ENCODE assay signal across 8 cellular contexts in the genomic region with DNA sequence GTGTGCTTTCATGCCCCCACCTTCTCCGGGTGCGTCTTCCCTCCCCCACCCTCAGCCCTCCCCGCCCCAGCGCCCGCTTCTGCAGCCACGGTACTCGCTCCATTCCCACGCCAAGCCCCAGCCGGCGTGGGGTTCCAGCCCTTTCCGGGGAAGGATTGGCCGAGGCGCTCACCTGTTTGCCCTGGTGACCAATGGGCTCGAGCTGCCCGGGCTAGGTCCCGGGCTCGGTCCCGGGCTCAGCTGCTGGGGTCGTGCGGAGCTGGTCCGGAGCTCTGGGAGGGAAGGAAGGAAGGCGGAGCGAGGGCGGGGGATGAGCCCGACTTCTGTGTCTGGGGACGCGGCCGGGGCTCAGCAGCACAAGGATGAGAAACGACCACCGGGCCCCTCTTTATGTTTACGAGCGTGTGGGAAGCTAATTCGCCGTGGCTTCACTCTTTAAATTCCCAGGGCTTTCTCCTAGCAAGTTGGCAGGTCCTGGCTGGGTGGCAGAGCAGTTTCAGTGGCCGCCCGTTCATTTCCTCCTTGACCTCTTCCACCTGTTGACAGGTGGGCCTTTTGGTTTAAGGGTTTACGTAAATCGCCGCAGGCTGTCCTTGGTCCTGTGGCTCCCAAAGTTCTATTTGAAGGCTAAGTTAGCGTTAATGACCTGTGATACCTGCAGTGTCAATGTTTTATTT. TPM values are rescaled to one million over a fixed set of nuclear protein-coding genes. Genes with fewer than 3 reads are reported as not detected.
A peak's percentile ranks its signal among the peaks of the same experiment; 100 is the strongest.
DNase-seq lines count a peak whose midpoint lies in the region; ATAC-seq and TF ChIP-seq lines count a peak whose summit lies in the region.

A gene with protein sequence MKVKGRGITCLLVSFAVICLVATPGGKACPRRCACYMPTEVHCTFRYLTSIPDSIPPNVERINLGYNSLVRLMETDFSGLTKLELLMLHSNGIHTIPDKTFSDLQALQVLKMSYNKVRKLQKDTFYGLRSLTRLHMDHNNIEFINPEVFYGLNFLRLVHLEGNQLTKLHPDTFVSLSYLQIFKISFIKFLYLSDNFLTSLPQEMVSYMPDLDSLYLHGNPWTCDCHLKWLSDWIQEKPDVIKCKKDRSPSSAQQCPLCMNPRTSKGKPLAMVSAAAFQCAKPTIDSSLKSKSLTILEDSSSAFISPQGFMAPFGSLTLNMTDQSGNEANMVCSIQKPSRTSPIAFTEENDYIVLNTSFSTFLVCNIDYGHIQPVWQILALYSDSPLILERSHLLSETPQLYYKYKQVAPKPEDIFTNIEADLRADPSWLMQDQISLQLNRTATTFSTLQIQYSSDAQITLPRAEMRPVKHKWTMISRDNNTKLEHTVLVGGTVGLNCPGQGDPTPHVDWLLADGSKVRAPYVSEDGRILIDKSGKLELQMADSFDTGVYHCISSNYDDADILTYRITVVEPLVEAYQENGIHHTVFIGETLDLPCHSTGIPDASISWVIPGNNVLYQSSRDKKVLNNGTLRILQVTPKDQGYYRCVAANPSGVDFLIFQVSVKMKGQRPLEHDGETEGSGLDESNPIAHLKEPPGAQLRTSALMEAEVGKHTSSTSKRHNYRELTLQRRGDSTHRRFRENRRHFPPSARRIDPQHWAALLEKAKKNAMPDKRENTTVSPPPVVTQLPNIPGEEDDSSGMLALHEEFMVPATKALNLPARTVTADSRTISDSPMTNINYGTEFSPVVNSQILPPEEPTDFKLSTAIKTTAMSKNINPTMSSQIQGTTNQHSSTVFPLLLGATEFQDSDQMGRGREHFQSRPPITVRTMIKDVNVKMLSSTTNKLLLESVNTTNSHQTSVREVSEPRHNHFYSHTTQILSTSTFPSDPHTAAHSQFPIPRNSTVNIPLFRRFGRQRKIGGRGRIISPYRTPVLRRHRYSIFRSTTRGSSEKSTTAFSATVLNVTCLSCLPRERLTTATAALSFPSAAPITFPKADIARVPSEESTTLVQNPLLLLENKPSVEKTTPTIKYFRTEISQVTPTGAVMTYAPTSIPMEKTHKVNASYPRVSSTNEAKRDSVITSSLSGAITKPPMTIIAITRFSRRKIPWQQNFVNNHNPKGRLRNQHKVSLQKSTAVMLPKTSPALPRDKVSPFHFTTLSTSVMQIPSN (N-terminal part only) (minus strand): TSS at position 288 of the 677 bp plus-strand sequence. CDS start 2,352 bp downstream, outside the sequence.

- no peaks in the 10 kb centered on the region for H3K9me3 ChIP-seq in CD4-positive, alpha-beta memory T cell (ENCODE audit: control insufficient read depth in 1 of 2, low read length in 2 of 2)

- TF ChIP-seq CTCF in foreskin keratinocyte (conservative IDR thresholded peaks at IDR 0.05) (no peak), osteocyte (IDR thresholded peaks at IDR 0.05) (no peak)

- peaks cover 0 to 6% (median 2%) of the 10 kb centered on the region in 4 donors for H3K4me1 Mint-ChIP-seq in CD4-positive, alpha-beta memory T cell
- peaks cover 10% of the 10 kb centered on the region for H3K4me1 Mint-ChIP-seq in osteocyte (ENCODE audit: unreplicated experiment)

- POLR2A ChIA-PET in CD4-positive, alpha-beta memory T cell (lab: Charles Lee; ENCODE audit: partially characterized antibody), result no interaction called here

- H3K27ac Mint-ChIP-seq in CD4-positive, alpha-beta memory T cell, result no peak within 1 kb of the TSS
- H3K27ac Mint-ChIP-seq in osteocyte (ENCODE audit: unreplicated experiment), result no peak within 1 kb of the TSS

- intact Hi-C loops in CD4-positive, alpha-beta memory T cell (cut with micrococcal nuclease), result no loop called here

- H3K27me3 Mint-ChIP-seq in CD4-positive, alpha-beta memory T cell, result peaks cover 15 to 17% of the 10 kb centered on the region in 2 donors
- H3K27me3 Mint-ChIP-seq in osteocyte (ENCODE audit: unreplicated experiment), result peaks cover 33% of the 10 kb centered on the region

- ATAC-seq in foreskin keratinocyte (peak; percentile 57), HG03039 (IDR thresholded peaks at IDR 0.05; ENCODE audit: unreplicated experiment) (no peak), GM21576 (IDR thresholded peaks at IDR 0.05; ENCODE audit: unreplicated experiment) (no peak)

- no peaks in the 10 kb centered on the region for H3K36me3 ChIP-seq in CD4-positive, alpha-beta memory T cell (ENCODE audit: insufficient read depth, low read length)

- H3K9me3 Mint-ChIP-seq in CD4-positive, alpha-beta memory T cell, result no peaks in the 10 kb centered on the region
- no peaks in the 10 kb centered on the region for H3K9me3 Mint-ChIP-seq in osteocyte (ENCODE audit: unreplicated experiment)

- DNase-seq in CD4-positive, alpha-beta memory T cell, result no peak
- DNase-seq in NCI-H748 (lab: John Stamatoyannopoulos, UW; ENCODE audit: unreplicated experiment) (peak; percentile 73), foreskin keratinocyte (no peak), osteocyte (ENCODE audit: extremely low spot score, unreplicated experiment) (no peak), HUDEP-2 (lab: John Stamatoyannopoulos, UW; ENCODE audit: unreplicated experiment in 76 of 76) (no peak), NCI-H1048 (lab: John Stamatoyannopoulos, UW) (no peak)

- H3K36me3 Mint-ChIP-seq in CD4-positive, alpha-beta memory T cell, result no peaks in the 10 kb centered on the region
- no peaks in the 10 kb centered on the region for H3K36me3 Mint-ChIP-seq in osteocyte (ENCODE audit: unreplicated experiment)

- peak within 1 kb of the TSS in 6 of 8 donors; percentile 26 to 67 (median 54) for H3K4me3 Mint-ChIP-seq in CD4-positive, alpha-beta memory T cell
- H3K4me3 Mint-ChIP-seq in osteocyte (ENCODE audit: unreplicated experiment), result peak within 1 kb of the TSS; percentile 66

- H3K27ac ChIP-seq in CD4-positive, alpha-beta memory T cell (ENCODE audit: low read depth, low read length), result no peak within 1 kb of the TSS
- H3K27ac ChIP-seq in foreskin keratinocyte, result no peak within 1 kb of the TSS

- H3K4me1 ChIP-seq in CD4-positive, alpha-beta memory T cell (ENCODE audit: insufficient read depth, low read length), result no peaks in the 10 kb centered on the region
- no peaks in the 10 kb centered on the region for H3K4me1 ChIP-seq in foreskin keratinocyte

- no peaks in the 10 kb centered on the region for H3K27me3 ChIP-seq in CD4-positive, alpha-beta memory T cell (ENCODE audit: insufficient read depth, low read length)
- peaks cover 54% of the 10 kb centered on the region for H3K27me3 ChIP-seq in foreskin keratinocyte

- no peak within 1 kb of the TSS for H3K4me3 ChIP-seq in CD4-positive, alpha-beta memory T cell (ENCODE audit: low read length in 2 of 2)

- CTCF ChIA-PET in CD4-positive, alpha-beta memory T cell (lab: Charles Lee; ENCODE audit: partially characterized antibody), result interaction anchor here (1.1 to 1.2 kb wide), 2 partner anchors 12 kb away, joined by 3 read pairs; no protein-coding TSS in a partner anchor

RNA-seq across cellular contexts. Expression of the gene that starts here (rescaled TPM):
- not detected for total RNA-seq in CD4-positive, alpha-beta memory T cell
- not detected for polyA plus RNA-seq in CD4-positive, alpha-beta memory T cell
- total RNA-seq in foreskin keratinocyte (not detected in 2 replicates), osteocyte (1.2 and 1.4 TPM in 2 replicates)
- polyA plus RNA-seq in foreskin keratinocyte, result not detected in 2 replicates

Comparison
In these comparisons a context has a peak if more than half of its experiments do, and no peak if none do; other contexts are left out.
1. Peak in ATAC-seq in foreskin keratinocyte; RNA of the gene not detected or under 1 TPM.